ENCODE assay signal across 28 cellular contexts in genomic region chr6:111492499-111492898, GRCh38.
"Had no signal": no experiment of that assay in that cellular context is flagged by ENCODE, and none has a peak within 500 bp of the region (broad histone marks: within the 10 kb centered on the region; RNA-seq: fewer than 3 reads in every experiment).

No MANE protein-coding gene starts in this region.

- H3K27ac ChIP-seq: colonic mucosa, coronary artery, epithelial cell of prostate, esophagus muscularis mucosa, esophagus squamous epithelium, foreskin keratinocyte, gastrocnemius medialis, gastroesophageal sphincter, heart left ventricle, heart right ventricle had no signal

- DNase-seq: colonic mucosa; cortex of kidney; dermis blood vessel endothelial cell; dorsolateral prefrontal cortex; effector CD4-positive, alpha-beta T cell; effector CD8-positive, alpha-beta T cell; effector memory CD4-positive, alpha-beta T cell; effector memory CD8-positive, alpha-beta T cell; endodermal cell; erythroblast; esophagus squamous epithelium; foreskin fibroblast; foreskin keratinocyte; foreskin melanocyte; gastrocnemius medialis; glutamatergic neuron; head of caudate nucleus; heart left ventricle; heart right ventricle had no signal

- FAIRE-seq: colon, endometrium, endothelial cell of umbilical vein, frontal cortex had no signal

- H3K4me1 ChIP-seq: colonic mucosa, foreskin keratinocyte had no signal

- ATAC-seq: effector memory CD8-positive, alpha-beta T cell; esophagus mucosa; foreskin keratinocyte; gastrocnemius medialis; gastroesophageal sphincter; heart left ventricle; heart right ventricle had no signal

- H3K4me3 ChIP-seq: colonic mucosa, coronary artery, dorsolateral prefrontal cortex, esophagus muscularis mucosa, esophagus squamous epithelium, gastrocnemius medialis, gastroesophageal sphincter, heart left ventricle, heart right ventricle had no signal

- H3K27me3 ChIP-seq: colonic mucosa, dorsolateral prefrontal cortex, esophagus muscularis mucosa, esophagus squamous epithelium, foreskin keratinocyte, gastrocnemius medialis, gastroesophageal sphincter, heart left ventricle, heart right ventricle had no signal

- H3K9me3 ChIP-seq: colonic mucosa, esophagus muscularis mucosa, esophagus squamous epithelium, gastrocnemius medialis, gastroesophageal sphincter, heart left ventricle, heart right ventricle had no signal

- H3K36me3 ChIP-seq: colonic mucosa, esophagus squamous epithelium, gastrocnemius medialis had no signal
